In genomic region chr19:47110521-47111080, GRCh38 we compare ENCODE assay signal across 8 cellular contexts. TPM values are rescaled to one million over a fixed set of nuclear protein-coding genes. Genes with fewer than 3 reads are reported as not detected.
DNase-seq lines count a peak whose midpoint lies in the region; ATAC-seq, FAIRE-seq and TF ChIP-seq lines count a peak whose summit lies in the region.

No MANE protein-coding gene starts in this region.

- peaks cover 27% of the 10 kb centered on the region for H3K36me3 Mint-ChIP-seq in HFFc6 (ENCODE audit: low read depth)

- FAIRE-seq in A549 (lab: Jason Lieb, UNC) (no peak), H1 (lab: Jason Lieb, UNC) (no peak)

- no peaks in the 10 kb centered on the region for H3K9me3 Mint-ChIP-seq in HFFc6

- H4K91ac ChIP-seq in H1 (replicated peaks; ENCODE audit: insufficient read length, low read length), result peak overlapping the region; percentile 70

- ATAC-seq in A549 (no peak), GM18861 (IDR thresholded peaks at IDR 0.05; ENCODE audit: unreplicated experiment) (no peak), GM18520 (IDR thresholded peaks at IDR 0.05; ENCODE audit: unreplicated experiment) (no peak)

- DNase-seq in A549 (ENCODE audit: low read depth in 1 of 2, low spot score in 1 of 2) (no peak), HFFc6 (no peak), H1 (ENCODE audit: low read depth in 1 of 2, low spot score in 2 of 2) (no peak), epidermal melanocyte (ENCODE audit: insufficient read length, low spot score) (no peak)
- DNase-seq in activated CD4-positive, alpha-beta T cell treated with anti-CD3 and anti-CD28 coated beads, Interleukin-2, amount 50 U/mL, for 48 hours, result peak; percentile 39 to 52

- H2BK120ac ChIP-seq in H1 (replicated peaks; ENCODE audit: low read depth, low read length), result no peak overlapping the region

- H3K27ac Mint-ChIP-seq in HFFc6, result peak overlapping the region; percentile 100

- H3K4me3 ChIP-seq in A549, result peak overlapping the region; percentile 98
- H3K4me3 ChIP-seq in H1 (ENCODE audit: extremely low read depth in 1 of 4, insufficient read depth in 2 of 4, low read depth in 3 of 4, low read length in 4 of 4), result peak overlapping the region; percentile 88 to 94 (median 90)
- peak overlapping the region; percentile 81 for H3K4me3 ChIP-seq in neuron (ENCODE audit: low read length)

- no peak for TF ChIP-seq CTCF in A549 (IDR thresholded peaks at IDR 0.05)
- no peak for TF ChIP-seq CTCF in HFFc6 (IDR thresholded peaks at IDR 0.05)
- no peak for TF ChIP-seq CTCF in H1 (IDR thresholded peaks at IDR 0.05; ENCODE audit: control extremely low read depth in 1 of 3, insufficient read depth in 1 of 3, low read depth in 1 of 3, low read length in 3 of 3)

- CTCF ChIA-PET in A549 (lab: Yijun Ruan, JAX), result interaction anchor here (1.0 to 1.9 kb wide), 3 partner anchors 15 to 31 kb away, joined by 3 to 7 read pairs (median 5); no protein-coding TSS in a partner anchor
- CTCF ChIA-PET in H1 (lab: Charles Lee; ENCODE audit: partially characterized antibody), result interaction anchor here (1.0 to 1.6 kb wide), 2 partner anchors 31 to 35 kb away, joined by 3 to 6 read pairs; no protein-coding TSS in a partner anchor

- H3K27me3 ChIP-seq in H1 (replicated peaks in 1 of 4; ENCODE audit: control insufficient read depth in 3 of 4, extremely low read depth in 1 of 4, insufficient read depth in 3 of 4, low read length in 3 of 4) (no peaks in the 10 kb centered on the region), neuron (ENCODE audit: insufficient read depth, low read length) (no peaks in the 10 kb centered on the region)

- TF ChIP-seq POLR2A in A549 (IDR thresholded peaks at IDR 0.05; ENCODE audit: low read length) (no peak), H1 (IDR thresholded peaks at IDR 0.05; ENCODE audit: control extremely low read depth in 1 of 2, low read depth in 2 of 2, low read length in 2 of 2) (peak in 1 of 2 experiments; percentile 80; a peak in 1 of 3 replicates)

- H3K4me3 Mint-ChIP-seq in HFFc6, result peak overlapping the region; percentile 98

- H3K36me3 ChIP-seq in H1 (ENCODE audit: control insufficient read depth in 2 of 4, insufficient read depth in 4 of 4, low read length in 3 of 4) (peaks cover 0 to 24% (median 2%) of the 10 kb centered on the region in 4 experiments; a peak in 4 of 8 replicates), neuron (ENCODE audit: insufficient read depth, low read length) (peaks cover 16% of the 10 kb centered on the region)

- H3K23ac ChIP-seq in H1 (ENCODE audit: insufficient read length), result no peak overlapping the region

- H2BK15ac ChIP-seq in H1 (ENCODE audit: low read length), result no peak overlapping the region

- H3K4me1 ChIP-seq in A549 (peaks cover 44% of the 10 kb centered on the region), H1 (replicated peaks in 1 of 4; ENCODE audit: control insufficient read depth in 3 of 4, insufficient read depth in 4 of 4, low read length in 3 of 4) (peaks cover 4 to 23% (median 15%) of the 10 kb centered on the region in 4 experiments; a peak in 6 of 7 replicates), neuron (ENCODE audit: insufficient read depth, low read length) (peaks cover 52% of the 10 kb centered on the region)

- H3K4me1 Mint-ChIP-seq in HFFc6 (ENCODE audit: low read depth), result peaks cover 62% of the 10 kb centered on the region

- TF ChIP-seq RAD21 in A549 (conservative IDR thresholded peaks at IDR 0.05 in 1 of 2, IDR thresholded peaks at IDR 0.05 in 1 of 2) (no peak), H1 (IDR thresholded peaks at IDR 0.05 in 1 of 2, conservative IDR thresholded peaks at IDR 0.05 in 1 of 2; ENCODE audit: low read depth in 2 of 2, low read length in 2 of 2) (no peak)

- no peaks in the 10 kb centered on the region for H4K20me1 ChIP-seq in H1 (replicated peaks in 1 of 2; ENCODE audit: control insufficient read depth in 1 of 2, insufficient read depth in 2 of 2, low read length in 2 of 2)

- H4K8ac ChIP-seq in H1 (ENCODE audit: extremely low read depth, insufficient read depth, low read length), result peak overlapping the region; percentile 66; the same call in 1 of the 2 replicates

- POLR2A ChIA-PET in A549 (lab: Yijun Ruan, JAX), result interaction anchor here (0.6 kb wide), 1 partner anchor 116 kb away, joined by 3 read pairs; no protein-coding TSS in a partner anchor
- POLR2A ChIA-PET in H1 (lab: Charles Lee; ENCODE audit: partially characterized antibody), result interaction anchor here (1.2 to 12.2 kb wide), 7 partner anchors 8 to 117 kb away, joined by 3 to 209 read pairs (median 6); partner anchors contain the start of gene SAE1

- peaks cover 5 to 62% of the 10 kb centered on the region in 2 experiments for H3K79me2 ChIP-seq in H1 (ENCODE audit: control insufficient read depth in 1 of 2, insufficient read depth in 2 of 2, low read length in 2 of 2)

- WGBS in A549 (ENCODE audit: missing lambda C conversion rate), result 9% methylated on average over 16 of the region's 16 CpGs
- WGBS in H1 (ENCODE audit: extremely low coverage in 1 of 2, insufficient coverage in 1 of 2, insufficient read length in 1 of 2, insufficient replicate concordance in 2 of 2, low coverage in 1 of 2, low lambda C conversion rate in 2 of 2, missing lambda C conversion rate in 1 of 2), 2 experiments, result 6% methylated on average over 13 of the region's 16 CpGs; no CpG with 5 or more reads in 1 of the 2 experiments

- peak overlapping the region; percentile 43 for H4K5ac ChIP-seq in H1 (ENCODE audit: insufficient read length, low read depth, low read length)

- H3K23me2 ChIP-seq in H1 (ENCODE audit: low read depth, low read length), result peaks cover 12% of the 10 kb centered on the region

- H2BK20ac ChIP-seq in H1 (ENCODE audit: low read length), result no peak overlapping the region

- H3K4ac ChIP-seq in H1 (replicated peaks; ENCODE audit: insufficient read length, low read depth, low read length), result peak overlapping the region; percentile 55

- H2BK5ac ChIP-seq in H1 (ENCODE audit: low read depth, low read length), result peak overlapping the region; percentile 95

- peak overlapping the region; percentile 17 for H2AK5ac ChIP-seq in H1 (ENCODE audit: low read depth, low read length)

- H3K18ac ChIP-seq in H1 (ENCODE audit: extremely low read depth, low read length), result peak overlapping the region; percentile 76

- peak overlapping the region; percentile 94 to 99 (median 96) for H3K9ac ChIP-seq in H1 (replicated peaks in 1 of 4; ENCODE audit: extremely low read depth in 1 of 4, low read depth in 3 of 4, low read length in 3 of 4)

- H3K14ac ChIP-seq in H1 (ENCODE audit: insufficient read length), result no peak overlapping the region

- TF ChIP-seq EP300 in A549 (IDR thresholded peaks at IDR 0.05), result no peak
- TF ChIP-seq EP300 in H1 (IDR thresholded peaks at IDR 0.05; ENCODE audit: borderline replicate concordance in 1 of 2, low read depth in 2 of 2, low read length in 2 of 2), result no peak

- H2AFZ ChIP-seq in H1 (ENCODE audit: low read length) (no peak overlapping the region), neuron (ENCODE audit: low read depth, low read length) (no peak overlapping the region)

- H2BK12ac ChIP-seq in H1 (ENCODE audit: low read depth, low read length), result no peak overlapping the region; the same call in 1 of the 2 replicates

- H3K79me1 ChIP-seq in H1 (ENCODE audit: low read depth, low read length), result peaks cover 9% of the 10 kb centered on the region

- H3K27me3 Mint-ChIP-seq in HFFc6 (ENCODE audit: insufficient read depth), result peaks cover 3% of the 10 kb centered on the region

- H3K9me3 ChIP-seq in A549, result no peaks in the 10 kb centered on the region
- no peaks in the 10 kb centered on the region for H3K9me3 ChIP-seq in H1 (ENCODE audit: insufficient read depth in 2 of 2, low read depth in 1 of 2, low read length in 1 of 2)
- no peaks in the 10 kb centered on the region for H3K9me3 ChIP-seq in neuron (ENCODE audit: low read length)

- peak overlapping the region; percentile 96 for H3K56ac ChIP-seq in H1 (replicated peaks; ENCODE audit: insufficient read length, low read depth, low read length)

- peak overlapping the region; percentile 72 for H3K4me2 ChIP-seq in A549
- peak overlapping the region; percentile 73 to 88 for H3K4me2 ChIP-seq in H1 (ENCODE audit: insufficient read depth in 1 of 2, low read depth in 2 of 2, low read length in 2 of 2)

- H3K27ac ChIP-seq in A549, result peak overlapping the region; percentile 99
- H3K27ac ChIP-seq in H1 (ENCODE audit: low read depth, low read length), result peak overlapping the region; percentile 99

RNA-seq across cellular contexts. Expression of gene ZC3H4, which starts 3.0 kb away (rescaled TPM):
- polyA plus RNA-seq in A549 (2011; rRNA removed) (7.7 and 9.6 TPM in 2 replicates), A549 (2017; fragmentation: RNase III; extraction: RNeasy Plus Mini Kit Qiagen cat#74134 plus additional on column Dnase treatment) (29.7 to 37.9 TPM (median 33.4 TPM) in 3 replicates), H1 (2011; rRNA removed) (6.6 and 9.8 TPM in 2 replicates)
- polyA plus RNA-seq in A549 (2012; cell fraction: cytosol; rRNA removed), result 5.9 and 8.3 TPM in 2 replicates
- 16.1 and 19.8 TPM in 2 replicates for polyA plus RNA-seq in A549 (2012; cell fraction: nucleus; rRNA removed)
- 13.0 and 16.6 TPM in 2 replicates for polyA minus RNA-seq in A549 (2011; rRNA and poly(A)+ RNA removed)
- total RNA-seq in HFFc6 (2021; fragmentation: NEBNext Ultra II Directional; extraction: Animal tissue kit (Norgen Biotek cat#: 25700)), result 10 to 100 TPM; 43.9 to 66.1 (median 55.2) TPM
- total RNA-seq in H1 (2021; fragmentation: NEBNext Ultra II Directional; extraction: Animal tissue kit (Norgen Biotek cat#: 25700)), result 92.0 and 104 TPM in 2 replicates
- 8.5 TPM for polyA plus RNA-seq in H1 (2011; cell fraction: cytosol; rRNA removed)
- 22.5 TPM for polyA plus RNA-seq in H1 (2011; cell fraction: nucleus; rRNA removed)
- polyA plus RNA-seq in H1 (2012, experiment 1 of 2), result 35.8 to 57.1 TPM (median 46.0 TPM) in 4 replicates
- polyA plus RNA-seq in H1 (2012, experiment 2 of 2), result 21.2 TPM
- polyA plus RNA-seq in H1 (2013, experiment 1 of 2), result 34.8 TPM
- polyA plus RNA-seq in H1 (2013, experiment 2 of 2), result 33.0 TPM
- 17.8 and 22.5 TPM in 2 replicates for polyA minus RNA-seq in H1 (2011; rRNA and poly(A)+ RNA removed)
- polyA minus RNA-seq in H1 (2011; cell fraction: cytosol; rRNA and poly(A)+ RNA removed), result 32.1 TPM
- 20.7 TPM for polyA minus RNA-seq in H1 (2011; cell fraction: nucleus; rRNA and poly(A)+ RNA removed)

RNA-seq across cellular contexts. Expression of gene SAE1, which starts 20.0 kb away (rescaled TPM):
- 229 and 249 TPM in 2 replicates for polyA plus RNA-seq in A549 (2011; rRNA removed)
- polyA plus RNA-seq in A549 (2012; cell fraction: cytosol; rRNA removed), result 190 and 220 TPM in 2 replicates
- polyA plus RNA-seq in A549 (2012; cell fraction: nucleus; rRNA removed), result 134 and 175 TPM in 2 replicates
- 187 to 206 TPM (median 205 TPM) in 3 replicates for polyA plus RNA-seq in A549 (2017; fragmentation: RNase III; extraction: RNeasy Plus Mini Kit Qiagen cat#74134 plus additional on column Dnase treatment)
- 87.6 and 96.8 TPM in 2 replicates for polyA minus RNA-seq in A549 (2011; rRNA and poly(A)+ RNA removed)
- total RNA-seq in HFFc6 (2021; fragmentation: NEBNext Ultra II Directional; extraction: Animal tissue kit (Norgen Biotek cat#: 25700)), result 100 to 1,000 TPM; 158 to 181 (median 175) TPM
- total RNA-seq in H1 (2021; fragmentation: NEBNext Ultra II Directional; extraction: Animal tissue kit (Norgen Biotek cat#: 25700)), result 268 and 273 TPM in 2 replicates
- 204 and 213 TPM in 2 replicates for polyA plus RNA-seq in H1 (2011; rRNA removed)
- polyA plus RNA-seq in H1 (2011; cell fraction: cytosol; rRNA removed), result 282 TPM
- 128 TPM for polyA plus RNA-seq in H1 (2011; cell fraction: nucleus; rRNA removed)
- polyA plus RNA-seq in H1 (2012, experiment 1 of 2), result 252 to 307 TPM (median 272 TPM) in 4 replicates
- polyA plus RNA-seq in H1 (2012, experiment 2 of 2), result 223 TPM
- polyA plus RNA-seq in H1 (2013, experiment 1 of 2), result 207 TPM
- polyA plus RNA-seq in H1 (2013, experiment 2 of 2), result 212 TPM
- 127 and 143 TPM in 2 replicates for polyA minus RNA-seq in H1 (2011; rRNA and poly(A)+ RNA removed)
- polyA minus RNA-seq in H1 (2011; cell fraction: cytosol; rRNA and poly(A)+ RNA removed), result 79.1 TPM
- polyA minus RNA-seq in H1 (2011; cell fraction: nucleus; rRNA and poly(A)+ RNA removed), result 38.4 TPM

Comparison
In these comparisons a context has a peak if more than half of its experiments do, and no peak if none do; other contexts are left out.
1. DNase-seq: peak in activated CD4-positive, alpha-beta T cell treated with anti-CD3 and anti-CD28 coated beads, Interleukin-2, amount 50 U/mL, for 48 hours (2 of 2); none in A549 (0 of 2), HFFc6 (single experiment), H1 (0 of 2) and epidermal melanocyte (single experiment).
2. Of the 18 proteins assayed by ChIP-seq in both H1 and A549: peak only in H1: PHF8; only in A549: none; in both: none; in neither: 16; mixed calls (peak in some experiments, not most) for 1.
3. Peak in every context shown above with its lines, with median percentiles within 50 percentile points of each other: H3K4me3 ChIP-seq.